8 cellular contexts compared by ENCODE assay signal in the genomic region with DNA sequence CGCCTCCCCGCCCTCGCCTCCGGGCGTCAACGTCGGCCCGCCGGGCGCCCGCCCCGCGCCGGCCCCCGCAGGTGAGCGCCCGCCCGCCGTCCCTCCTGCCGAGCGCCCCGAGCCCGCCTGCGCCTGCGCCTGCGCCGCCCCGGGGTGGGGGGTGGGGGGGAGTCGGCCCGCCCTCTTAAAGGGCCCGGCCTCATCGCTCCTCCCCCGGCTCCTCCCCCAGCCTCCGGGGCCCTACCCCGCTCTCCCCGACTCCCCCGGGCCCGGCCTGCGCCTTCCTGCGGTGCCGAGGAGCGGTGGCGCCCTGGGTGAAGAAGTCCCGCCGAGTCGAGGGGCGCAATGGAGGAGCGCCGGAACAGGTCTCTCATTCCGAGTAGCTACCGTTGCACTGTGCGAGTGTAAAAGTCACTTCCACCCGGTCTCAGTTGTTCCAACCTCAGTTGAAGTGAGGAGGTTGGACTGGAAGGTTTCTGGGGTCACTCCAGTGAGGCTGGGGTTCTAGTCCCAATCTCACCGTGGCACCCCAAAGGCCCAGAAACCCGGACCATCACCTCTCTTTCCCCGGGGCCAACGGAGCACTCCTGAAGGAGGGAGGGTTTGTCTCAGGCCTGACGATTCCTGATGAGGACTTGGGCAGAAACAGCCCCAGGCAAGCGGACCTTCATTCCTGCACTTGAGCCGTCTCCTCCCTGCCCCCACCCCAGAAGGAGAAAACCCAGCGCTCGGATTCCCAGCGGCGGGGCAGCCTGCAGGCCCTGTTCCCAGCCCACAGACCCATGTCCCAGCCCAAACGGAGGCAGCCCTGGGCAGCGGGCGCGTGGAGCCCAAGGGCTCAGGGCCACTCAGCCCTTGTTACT. TPM values are rescaled to one million over a fixed set of nuclear protein-coding genes. Genes with fewer than 3 reads are reported as not detected.
DNase-seq lines count a peak whose midpoint lies in the region; ATAC-seq, FAIRE-seq and TF ChIP-seq lines count a peak whose summit lies in the region.

No MANE protein-coding gene starts in this region.

- no peak overlapping the region for H3K27ac ChIP-seq in H1 (ENCODE audit: low read depth, low read length)

- H3K36me3 ChIP-seq in BJ (ENCODE audit: control insufficient read depth, insufficient read depth, low read length) (no peaks in the 10 kb centered on the region), H1 (ENCODE audit: control insufficient read depth in 2 of 4, insufficient read depth in 4 of 4, low read length in 3 of 4) (no peaks in the 10 kb centered on the region)

- peak overlapping the region; percentile 79; the same call in 1 of the 2 replicates for H2BK5ac ChIP-seq in H1 (ENCODE audit: low read depth, low read length)

- H3K9ac ChIP-seq in H1 (replicated peaks in 1 of 4; ENCODE audit: extremely low read depth in 1 of 4, low read depth in 3 of 4, low read length in 3 of 4) = peak overlapping the region in 2 of 4 experiments; percentile 2; a peak in 2 of 7 replicates

- H4K20me1 ChIP-seq in H1 (replicated peaks in 1 of 2; ENCODE audit: control insufficient read depth in 1 of 2, insufficient read depth in 2 of 2, low read length in 2 of 2) = peaks cover 5 to 23% of the 10 kb centered on the region in 2 experiments

- CTCF ChIA-PET in BJ (lab: Yijun Ruan, JAX) = interaction anchor here (1.0 to 4.0 kb wide), 2 partner anchors 15 to 50 kb away, joined by 3 to 32 read pairs; no protein-coding TSS in a partner anchor
- CTCF ChIA-PET in H1 (lab: Charles Lee; ENCODE audit: partially characterized antibody) = interaction anchor here (0.7 kb wide), 1 partner anchor 11 kb away, joined by 3 read pairs; no protein-coding TSS in a partner anchor

- H2BK120ac ChIP-seq in H1 (replicated peaks; ENCODE audit: low read depth, low read length) = no peak overlapping the region

- ATAC-seq in GM19372 (IDR thresholded peaks at IDR 0.05; ENCODE audit: low read depth, unreplicated experiment) (peak; percentile 43), HG03571 (IDR thresholded peaks at IDR 0.05; ENCODE audit: unreplicated experiment) (peak; percentile 42)

- TF ChIP-seq POLR2A in H1 (IDR thresholded peaks at IDR 0.05; ENCODE audit: control extremely low read depth in 1 of 2, low read depth in 2 of 2, low read length in 2 of 2) = no peak

- no peak overlapping the region for H3K23ac ChIP-seq in H1 (ENCODE audit: insufficient read length)

- DNase-seq in BJ (ENCODE audit: low read depth) (no peak), NCI-H82 treated with DMSO at 0.1 percent for 48 hours (lab: John Stamatoyannopoulos, UW; ENCODE audit: unreplicated experiment) (peak; percentile 73), H1 (ENCODE audit: low read depth in 1 of 2, low spot score in 2 of 2) (peak in 1 of 2 experiments; percentile 86), mesenteric fat pad (ENCODE audit: low spot score) (peak; percentile 92)
- DNase-seq in activated CD8-positive, alpha-beta memory T cell treated with anti-CD3 and anti-CD28 coated beads for 48 hours (ENCODE audit: low read depth in 2 of 3, low spot score in 2 of 3) = peak; percentile 47 to 75 (median 56)
- DNase-seq in stimulated activated CD8-positive, alpha-beta memory T cell treated with anti-CD3 and anti-CD28 coated beads, Interleukin-15, amount 100 ng/mL, for 24 hours (ENCODE audit: low read depth) = peak; percentile 67

- H3K4me1 ChIP-seq in H1 (replicated peaks in 1 of 4; ENCODE audit: control insufficient read depth in 3 of 4, insufficient read depth in 4 of 4, low read length in 3 of 4) = peaks cover 7 to 21% (median 19%) of the 10 kb centered on the region in 4 experiments

- peaks cover 7 to 11% of the 10 kb centered on the region in 2 experiments; a peak in 3 of 4 replicates for H3K79me2 ChIP-seq in H1 (ENCODE audit: control insufficient read depth in 1 of 2, insufficient read depth in 2 of 2, low read length in 2 of 2)

- H3K4ac ChIP-seq in H1 (replicated peaks; ENCODE audit: insufficient read length, low read depth, low read length) = peak overlapping the region; percentile 2

- H3K4me3 ChIP-seq in BJ (ENCODE audit: low read depth, low read length) (peak overlapping the region; percentile 59), H1 (ENCODE audit: extremely low read depth in 1 of 4, insufficient read depth in 2 of 4, low read depth in 3 of 4, low read length in 4 of 4) (peak overlapping the region; percentile 62 to 79 (median 72))

- peak overlapping the region; percentile 92; the same call in 1 of the 2 replicates for H2BK15ac ChIP-seq in H1 (ENCODE audit: low read length)

- H3K18ac ChIP-seq in H1 (ENCODE audit: extremely low read depth, low read length) = peak overlapping the region; percentile 55

- H3K27me3 ChIP-seq in BJ (ENCODE audit: control insufficient read depth, insufficient read depth, low read length) = no peaks in the 10 kb centered on the region
- H3K27me3 ChIP-seq in H1 (replicated peaks in 1 of 4; ENCODE audit: control insufficient read depth in 3 of 4, extremely low read depth in 1 of 4, insufficient read depth in 3 of 4, low read length in 3 of 4) = peaks cover 0 to 15% (median 5%) of the 10 kb centered on the region in 4 experiments; a peak in 5 of 7 replicates

- H3K9me3 ChIP-seq in H1 (ENCODE audit: insufficient read depth in 2 of 2, low read depth in 1 of 2, low read length in 1 of 2) = no peaks in the 10 kb centered on the region

- FAIRE-seq in H1 (lab: Jason Lieb, UNC) = no peak

- no peak overlapping the region for H2BK20ac ChIP-seq in H1 (ENCODE audit: low read length)

- POLR2A ChIA-PET in BJ (lab: Charles Lee) (no interaction called here), H1 (lab: Charles Lee; ENCODE audit: partially characterized antibody) (interaction anchor here (0.6 kb wide), 1 partner anchor 88 kb away, joined by 3 read pairs; no protein-coding TSS in a partner anchor)

- H3K23me2 ChIP-seq in H1 (ENCODE audit: low read depth, low read length) = peaks cover 13% of the 10 kb centered on the region

- H3K79me1 ChIP-seq in H1 (ENCODE audit: low read depth, low read length) = no peaks in the 10 kb centered on the region; the same call in 1 of the 2 replicates

- peak overlapping the region; percentile 66 for H4K91ac ChIP-seq in H1 (replicated peaks; ENCODE audit: insufficient read length, low read length)

- peak overlapping the region; percentile 82 for H3K56ac ChIP-seq in H1 (replicated peaks; ENCODE audit: insufficient read length, low read depth, low read length)

- no peak overlapping the region for H3K14ac ChIP-seq in H1 (ENCODE audit: insufficient read length)

- H2AFZ ChIP-seq in H1 (ENCODE audit: low read length) = peak overlapping the region; percentile 69; the same call in 1 of the 2 replicates

- TF ChIP-seq EP300 in H1 (IDR thresholded peaks at IDR 0.05; ENCODE audit: borderline replicate concordance in 1 of 2, low read depth in 2 of 2, low read length in 2 of 2) = no peak

- no peak for TF ChIP-seq RAD21 in H1 (IDR thresholded peaks at IDR 0.05 in 1 of 2, conservative IDR thresholded peaks at IDR 0.05 in 1 of 2; ENCODE audit: low read depth in 2 of 2, low read length in 2 of 2)

- peak overlapping the region; percentile 8 for H4K5ac ChIP-seq in H1 (ENCODE audit: insufficient read length, low read depth, low read length)

- H3K4me2 ChIP-seq in H1 (ENCODE audit: insufficient read depth in 1 of 2, low read depth in 2 of 2, low read length in 2 of 2) = peak overlapping the region; percentile 68 to 87

- peak overlapping the region; percentile 62; the same call in 1 of the 2 replicates for H2BK12ac ChIP-seq in H1 (ENCODE audit: low read depth, low read length)

- WGBS in H1 (ENCODE audit: extremely low coverage in 1 of 2, insufficient coverage in 1 of 2, insufficient read length in 1 of 2, insufficient replicate concordance in 2 of 2, low coverage in 1 of 2, low lambda C conversion rate in 2 of 2, missing lambda C conversion rate in 1 of 2), 2 experiments = 18% methylated on average over 14 of the region's 68 CpGs; no CpG with 5 or more reads in 1 of the 2 experiments

- H4K8ac ChIP-seq in H1 (ENCODE audit: extremely low read depth, insufficient read depth, low read length) = peak overlapping the region; percentile 59; the same call in 1 of the 2 replicates

- no peak for TF ChIP-seq CTCF in BJ (IDR thresholded peaks at IDR 0.05; ENCODE audit: insufficient read depth, low read depth, low read length)
- TF ChIP-seq CTCF in H1 (IDR thresholded peaks at IDR 0.05; ENCODE audit: control extremely low read depth in 1 of 3, insufficient read depth in 1 of 3, low read depth in 1 of 3, low read length in 3 of 3) = no peak

- no peak overlapping the region for H2AK5ac ChIP-seq in H1 (ENCODE audit: low read depth, low read length)

TF ChIP-seq in H1, 55 proteins besides CTCF, POLR2A, EP300 and RAD21 (continues in another document):
- no peak for TF ChIP-seq POLR2AphosphoS5 (IDR thresholded peaks at IDR 0.05; ENCODE audit: low read depth, low read length)
- 0 out of 2 replicates have a peak, but pooled peaks have one; percentile 23 for TF ChIP-seq PHF8 (conservative IDR thresholded peaks at IDR 0.05; ENCODE audit: low read depth, low read length)
- no peak for TF ChIP-seq CHD1 (IDR thresholded peaks at IDR 0.05; ENCODE audit: low read depth, low read length)
- peak; percentile 70; the same call in 1 of the 2 replicates for TF ChIP-seq RBBP5 (IDR thresholded peaks at IDR 0.05; ENCODE audit: borderline replicate concordance, low read depth, low read length)
- no peak for TF ChIP-seq CBX8 (IDR thresholded peaks at IDR 0.05; ENCODE audit: borderline replicate concordance, low read depth, low read length)
- TF ChIP-seq NRF1 (IDR thresholded peaks at IDR 0.05; ENCODE audit: low read depth, low read length) = peak; percentile 51
- TF ChIP-seq TAF7 (optimal IDR thresholded peaks at IDR 0.05; ENCODE audit: borderline replicate concordance, low read depth, low read length) = no peak
- TF ChIP-seq SP1 (IDR thresholded peaks at IDR 0.05; ENCODE audit: low read depth, low read length) = no peak
- TF ChIP-seq SIN3A (conservative IDR thresholded peaks at IDR 0.05 in 1 of 2, IDR thresholded peaks at IDR 0.05 in 1 of 2; ENCODE audit: low read depth in 1 of 2, low read length in 2 of 2) = 0 out of 4 replicates have a peak, but pooled peaks of 1 of the 2 experiments have one; percentile 38
- no peak for TF ChIP-seq CHD2 (IDR thresholded peaks at IDR 0.05; ENCODE audit: low read length)
- no peak for TF ChIP-seq SRF (IDR thresholded peaks at IDR 0.05; ENCODE audit: low read depth, low read length)

RNA-seq across cellular contexts. Expression of a gene that starts 1.5 kb away (rescaled TPM):
- 4.5 and 6.3 TPM in 2 replicates for polyA plus RNA-seq in BJ (2011; rRNA removed)
- 7.9 and 8.6 TPM in 2 replicates for polyA minus RNA-seq in BJ (2011; rRNA and poly(A)+ RNA removed)
- total RNA-seq in H1 (2021; fragmentation: NEBNext Ultra II Directional; extraction: Animal tissue kit (Norgen Biotek cat#: 25700)) = 33.9 and 38.6 TPM in 2 replicates
- polyA plus RNA-seq in H1 (2011; rRNA removed) = 10.4 and 18.2 TPM in 2 replicates
- polyA plus RNA-seq in H1 (2011; cell fraction: cytosol; rRNA removed) = 15.6 TPM
- polyA plus RNA-seq in H1 (2011; cell fraction: nucleus; rRNA removed) = 105 TPM
- polyA plus RNA-seq in H1 (2012, experiment 1 of 2) = 24.4 to 39.8 TPM (median 29.1 TPM) in 4 replicates
- 11.0 TPM for polyA plus RNA-seq in H1 (2012, experiment 2 of 2)
- polyA plus RNA-seq in H1 (2013, experiment 1 of 2) = 20.0 TPM
- 17.6 TPM for polyA plus RNA-seq in H1 (2013, experiment 2 of 2)
- 10.8 and 11.1 TPM in 2 replicates for polyA minus RNA-seq in H1 (2011; rRNA and poly(A)+ RNA removed)
- 12.0 TPM for polyA minus RNA-seq in H1 (2011; cell fraction: cytosol; rRNA and poly(A)+ RNA removed)
- polyA minus RNA-seq in H1 (2011; cell fraction: nucleus; rRNA and poly(A)+ RNA removed) = 19.7 TPM
- 40.5 TPM for total RNA-seq in mesenteric fat pad
